ENCODE assay signal across 10 cellular contexts in the genomic region with DNA sequence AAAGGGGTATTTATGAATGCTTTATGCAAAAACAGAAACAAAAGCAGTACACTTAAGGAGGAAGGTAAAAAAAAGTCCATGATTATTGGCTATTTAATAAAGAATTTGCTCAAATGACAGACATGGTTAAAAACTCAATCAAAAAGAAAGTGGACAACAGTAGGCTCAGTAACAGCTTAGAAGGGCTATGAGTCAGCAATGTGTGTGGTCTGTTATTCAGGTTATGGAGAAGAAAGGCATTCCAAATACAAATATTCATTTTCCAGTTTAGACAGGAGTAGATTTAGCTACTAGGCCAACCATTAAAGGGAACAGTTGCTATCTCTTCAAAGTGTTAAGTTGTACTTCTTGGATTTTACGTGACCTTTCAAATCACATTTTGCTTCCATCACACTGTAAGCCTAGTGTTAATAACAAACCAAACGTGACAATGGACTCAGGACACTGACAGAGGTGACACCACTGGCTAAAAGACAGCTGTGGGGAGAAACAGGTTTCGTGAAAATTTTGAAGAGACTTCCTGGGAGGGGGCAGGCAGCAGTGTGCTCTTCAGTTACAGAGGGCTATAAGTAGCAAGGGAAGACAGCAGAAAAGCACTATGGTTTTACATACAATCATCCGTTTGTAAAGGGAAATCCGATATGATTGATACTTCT. TPM values are rescaled to one million over a fixed set of nuclear protein-coding genes. Genes with fewer than 3 reads are reported as not detected.
DNase-seq lines count a peak whose midpoint lies in the region; ATAC-seq and TF ChIP-seq lines count a peak whose summit lies in the region.
"Had no signal": no experiment of that assay in that cellular context is flagged by ENCODE, and none has a peak within 500 bp of the region (broad histone marks: within the 10 kb centered on the region; RNA-seq: fewer than 3 reads in every experiment).

No MANE protein-coding gene starts in this region.

- no peaks in the 10 kb centered on the region for H3K9me3 ChIP-seq in breast epithelium

- peak; percentile 40 for DNase-seq in MCF 10A (ENCODE audit: unreplicated experiment)
- DNase-seq in breast epithelium (ENCODE audit: low spot score in 2 of 2), result no peak
- DNase-seq in amniotic epithelial cell (ENCODE audit: low read depth), result peak; percentile 81
- DNase-seq in iris pigment epithelial cell (ENCODE audit: low read depth), result peak; percentile 86
- DNase-seq in GDM1 (lab: John Stamatoyannopoulos, UW), result no peak
- no peak for DNase-seq in NCI-H1105 treated with DMSO at 0.1 percent for 48 hours (lab: John Stamatoyannopoulos, UW)
- no peak for DNase-seq in COR-L47 (lab: John Stamatoyannopoulos, UW)

- CTCF ChIA-PET in MCF 10A (lab: Yijun Ruan, JAX), result interaction anchor here (0.5 to 0.6 kb wide), 2 partner anchors 48 to 125 kb away, joined by 3 to 4 read pairs; no protein-coding TSS in a partner anchor

- no peaks in the 10 kb centered on the region for H3K27me3 Mint-ChIP-seq in MCF 10A (ENCODE audit: insufficient read depth, unreplicated experiment)
- H3K27me3 Mint-ChIP-seq: B cell had no signal

- BruUV-seq in MCF 10A (replicated peaks; lab: Mats Ljungman, UMichigan), result no TSS peak

- H3K36me3 Mint-ChIP-seq in MCF 10A (ENCODE audit: insufficient read depth, unreplicated experiment), result no peaks in the 10 kb centered on the region

- no peaks in the 10 kb centered on the region for H3K27me3 ChIP-seq in breast epithelium

- TF ChIP-seq POLR2A in breast epithelium (IDR thresholded peaks at IDR 0.05), result no peak

- H3K27ac ChIP-seq in breast epithelium, result no peak overlapping the region
- H3K27ac ChIP-seq: coronary artery had no signal

- no peaks in the 10 kb centered on the region for H3K36me3 ChIP-seq in breast epithelium

- H3K4me3 ChIP-seq in breast epithelium, result no peak overlapping the region
- H3K4me3 ChIP-seq: coronary artery had no signal

- TF ChIP-seq CTCF in MCF 10A (IDR thresholded peaks at IDR 0.05; ENCODE audit: unreplicated experiment) (no peak), breast epithelium (IDR thresholded peaks at IDR 0.05) (no peak)

- no peaks in the 10 kb centered on the region for H3K9me3 Mint-ChIP-seq in MCF 10A (ENCODE audit: unreplicated experiment)

- H3K4me1 Mint-ChIP-seq in MCF 10A (ENCODE audit: insufficient read depth, unreplicated experiment), result peaks cover 19% of the 10 kb centered on the region
- H3K4me1 Mint-ChIP-seq: B cell had no signal

- intact Hi-C loops in MCF 10A (cut with micrococcal nuclease), result no loop called here
- intact Hi-C loops in breast epithelium (cut with DNase I; ENCODE audit: low total_unique reads), result no loop called here

- H3K4me1 ChIP-seq in breast epithelium, result no peaks in the 10 kb centered on the region

- no peak overlapping the region for H3K27ac Mint-ChIP-seq in MCF 10A (ENCODE audit: low read depth, unreplicated experiment)
- H3K27ac Mint-ChIP-seq: B cell had no signal

- no peak overlapping the region for H3K4me3 Mint-ChIP-seq in MCF 10A (ENCODE audit: unreplicated experiment)
- H3K4me3 Mint-ChIP-seq: B cell had no signal

- POLR2A ChIA-PET in MCF 10A (lab: Yijun Ruan, JAX), result interaction anchor here (0.9 to 1.8 kb wide), 4 partner anchors 13 to 49 kb away, joined by 3 to 6 read pairs (median 4); a partner anchor contains a TSS

- no peak for ATAC-seq in GM19463 (IDR thresholded peaks at IDR 0.05; ENCODE audit: unreplicated experiment)

RNA-seq across cellular contexts. Expression of a gene that starts 41.7 kb away (rescaled TPM):
- 25.7 and 29.4 TPM in 2 replicates for total RNA-seq in MCF 10A (2022)
- 10 to 100 TPM; 16.6 to 71.3 (median 51.5) TPM for total RNA-seq in breast epithelium

Comparison
In these comparisons a context has a peak if more than half of its experiments do, and no peak if none do; other contexts are left out.
1. DNase-seq: peak in MCF 10A (single experiment), amniotic epithelial cell (single experiment) and iris pigment epithelial cell (single experiment); none in breast epithelium (0 of 2), GDM1 (single experiment), NCI-H1105 treated with DMSO at 0.1 percent for 48 hours (single experiment) and COR-L47 (single experiment).